ENCODE assay signal across 29 cellular contexts in the genomic region with DNA sequence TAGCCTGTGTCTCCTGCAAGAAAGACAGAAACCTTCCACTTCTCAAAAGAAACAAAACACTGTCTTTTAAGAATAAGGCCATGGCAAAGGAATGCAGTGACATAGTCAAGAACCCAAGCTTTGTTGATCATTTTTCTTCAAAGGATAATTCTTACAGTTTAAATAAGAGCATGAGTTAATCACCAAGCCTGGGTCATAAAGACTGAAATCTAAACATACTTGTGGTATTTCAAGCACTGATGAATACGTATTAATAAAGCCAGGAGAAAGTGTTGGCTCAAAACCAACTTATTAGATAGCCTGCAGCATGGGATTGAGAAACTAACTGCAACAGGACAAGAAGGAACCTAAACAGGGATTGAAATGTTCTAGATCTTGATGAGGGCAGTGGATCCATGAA.
A peak's percentile ranks its signal among the peaks of the same experiment; 100 is the strongest.
DNase-seq lines count a peak whose midpoint lies in the region; ATAC-seq and TF ChIP-seq lines count a peak whose summit lies in the region.
"Had no signal": no experiment of that assay in that cellular context is flagged by ENCODE, and none has a peak within 500 bp of the region (broad histone marks: within the 10 kb centered on the region; RNA-seq: fewer than 3 reads in every experiment).

No MANE protein-coding gene starts in this region.

- no peaks in the 10 kb centered on the region for H3K9me3 ChIP-seq in breast epithelium
- no peaks in the 10 kb centered on the region for H3K9me3 ChIP-seq in mammary epithelial cell (replicated peaks; ENCODE audit: insufficient read depth, low read length)
- H3K9me3 ChIP-seq: A549, heart right ventricle, stomach, upper lobe of right lung had no signal

- dilution Hi-C loops in mammary epithelial cell (cut with HindIII; ENCODE audit: low sequenced_read_pairs), result no loop called here

- no peaks in the 10 kb centered on the region for H3K9me3 Mint-ChIP-seq in MCF 10A (ENCODE audit: unreplicated experiment)
- H3K9me3 Mint-ChIP-seq: activated naive CD4-positive, alpha-beta T cell treated with anti-CD3 and anti-CD28 coated beads for 36 hours had no signal

- no peak overlapping the region for H3K9ac ChIP-seq in mammary epithelial cell (ENCODE audit: insufficient read depth, low read length)

- 0% methylated on average over 1 of the region's 1 CpG for WGBS in mammary epithelial cell (ENCODE audit: low coverage, missing lambda C conversion rate)

- POLR2A ChIA-PET in MCF 10A (lab: Yijun Ruan, JAX), result interaction anchor here (0.9 to 1.8 kb wide), 3 partner anchors 9 to 27 kb away, joined by 3 to 5 read pairs (median 4); no protein-coding TSS in a partner anchor

- TF ChIP-seq POLR2A in breast epithelium (IDR thresholded peaks at IDR 0.05), result no peak

- in situ Hi-C loops in mammary epithelial cell (cut with MboI; ENCODE audit: low sequenced_read_pairs in 2 of 2), result no loop called here

- no peaks in the 10 kb centered on the region for H3K79me2 ChIP-seq in mammary epithelial cell (ENCODE audit: insufficient read depth, low read length)

- H3K27me3 ChIP-seq in breast epithelium (no peaks in the 10 kb centered on the region), mammary epithelial cell (ENCODE audit: insufficient read depth, low read length) (peaks cover 30% of the 10 kb centered on the region), kidney epithelial cell (ENCODE audit: control insufficient read depth, insufficient read depth, low read length) (no peaks in the 10 kb centered on the region)
- H3K27me3 ChIP-seq: stomach, upper lobe of right lung had no signal

- no peaks in the 10 kb centered on the region for H4K20me1 ChIP-seq in mammary epithelial cell (ENCODE audit: insufficient read depth, low read length)

- no peak overlapping the region for H2AFZ ChIP-seq in mammary epithelial cell (ENCODE audit: low read depth, low read length)

- H3K4me3 Mint-ChIP-seq in MCF 10A (ENCODE audit: unreplicated experiment), result no peak overlapping the region
- H3K4me3 Mint-ChIP-seq: activated naive CD4-positive, alpha-beta T cell treated with anti-CD3 and anti-CD28 coated beads for 36 hours; CD14-positive monocyte; naive thymus-derived CD8-positive, alpha-beta T cell had no signal

- H3K27ac ChIP-seq in breast epithelium, result no peak overlapping the region
- H3K27ac ChIP-seq in mammary epithelial cell (ENCODE audit: insufficient read depth, low read depth, low read length), result no peak overlapping the region
- H3K27ac ChIP-seq: A549, heart right ventricle, skin epidermis, stomach, upper lobe of right lung, WERI-Rb-1 had no signal

- H3K4me2 ChIP-seq in mammary epithelial cell (ENCODE audit: insufficient read depth, low read depth, low read length), result peak overlapping the region; percentile 2
- H3K4me2 ChIP-seq: A549 had no signal

- H3K4me1 ChIP-seq in breast epithelium (no peaks in the 10 kb centered on the region), mammary epithelial cell (ENCODE audit: insufficient read depth, low read length) (peaks cover 12% of the 10 kb centered on the region)
- H3K4me1 ChIP-seq: A549, heart right ventricle, upper lobe of right lung had no signal

- DNase-seq in MCF 10A (ENCODE audit: unreplicated experiment) (peak; percentile 68), breast epithelium (ENCODE audit: low spot score in 2 of 2) (no peak), mammary epithelial cell (peak; percentile 81), kidney epithelial cell (ENCODE audit: low read depth) (peak; percentile 9), activated gamma-delta T cell treated with Interleukin-2 at 50 U/mL for 16 hours (no peak), HCEC 1CT (no peak)
- DNase-seq: activated CD4-positive, alpha-beta T cell treated with anti-CD3 and anti-CD28 coated beads, Interleukin-2, amount 50 U/mL, for 4 hours; activated naive CD4-positive, alpha-beta T cell treated with anti-CD3 and anti-CD28 coated beads for 36 hours; activated T-cell treated with anti-CD3 and anti-CD28 coated beads, Interleukin-2, amount 50 U/mL, for 1 hour; anterior cingulate cortex; effector memory CD4-positive, alpha-beta T cell; heart right ventricle; KG1; naive thymus-derived CD8-positive, alpha-beta T cell; NCI-H1048; NCI-H2107; NCI-H524 treated with DMSO at 0.1 percent for 48 hours; SHP77 treated with DMSO at 0.1 percent for 48 hours; stimulated activated CD4-positive, alpha-beta T cell treated with anti-CD3 and anti-CD28 coated beads, Interleukin-2, amount 100 ng/mL, for 48 hours; stomach; T-helper 2 cell; upper lobe of right lung; WERI-Rb-1 had no signal

- no peaks in the 10 kb centered on the region for H3K36me3 Mint-ChIP-seq in MCF 10A (ENCODE audit: insufficient read depth, unreplicated experiment)
- H3K36me3 Mint-ChIP-seq: CD14-positive monocyte; naive thymus-derived CD8-positive, alpha-beta T cell had no signal

- peaks cover 12% of the 10 kb centered on the region for H3K27me3 Mint-ChIP-seq in MCF 10A (ENCODE audit: insufficient read depth, unreplicated experiment)

- H3K36me3 ChIP-seq in breast epithelium (no peaks in the 10 kb centered on the region), mammary epithelial cell (ENCODE audit: insufficient read depth, low read length) (no peaks in the 10 kb centered on the region), kidney epithelial cell (ENCODE audit: control insufficient read depth, insufficient read depth, low read length) (no peaks in the 10 kb centered on the region)
- H3K36me3 ChIP-seq: heart right ventricle, stomach, upper lobe of right lung, WERI-Rb-1 had no signal

- H3K4me3 ChIP-seq in breast epithelium (no peak overlapping the region), mammary epithelial cell (replicated peaks in 1 of 3; ENCODE audit: insufficient read depth in 1 of 3, low read depth in 2 of 3, low read length in 3 of 3) (no peak overlapping the region), kidney epithelial cell (ENCODE audit: low read depth, low read length) (no peak overlapping the region)
- H3K4me3 ChIP-seq: A549, heart right ventricle, skin epidermis, stomach, upper lobe of right lung had no signal

- peaks cover 20% of the 10 kb centered on the region for H3K4me1 Mint-ChIP-seq in MCF 10A (ENCODE audit: insufficient read depth, unreplicated experiment)
- H3K4me1 Mint-ChIP-seq: CD14-positive monocyte; naive thymus-derived CD8-positive, alpha-beta T cell had no signal

- intact Hi-C loops in MCF 10A (cut with micrococcal nuclease) (no loop called here), breast epithelium (cut with DNase I; ENCODE audit: low total_unique reads) (no loop called here), mammary epithelial cell (cut with micrococcal nuclease) (loop anchor here (5.0 kb wide), 1 partner anchor 89 kb away; no protein-coding TSS in a partner anchor)

- ATAC-seq in GM18867 (IDR thresholded peaks at IDR 0.05; ENCODE audit: unreplicated experiment) (no peak), HG03025 (IDR thresholded peaks at IDR 0.05; ENCODE audit: low FRiP score, unreplicated experiment) (no peak)
- ATAC-seq: A549; HCT116; heart right ventricle; naive thymus-derived CD8-positive, alpha-beta T cell; upper lobe of right lung had no signal

- CTCF ChIA-PET in MCF 10A (lab: Yijun Ruan, JAX), result interaction anchor here (0.6 to 1.7 kb wide), 4 partner anchors 64 to 116 kb away, joined by 3 to 4 read pairs (median 3); no protein-coding TSS in a partner anchor
- CTCF ChIA-PET in mammary epithelial cell (lab: Charles Lee; ENCODE audit: low non-redundant PET), result no interaction called here

- BruUV-seq in MCF 10A (replicated peaks; lab: Mats Ljungman, UMichigan) (no TSS peak), mammary epithelial cell (replicated peaks; lab: Mats Ljungman, UMichigan) (no TSS peak)

- TF ChIP-seq CTCF in MCF 10A (IDR thresholded peaks at IDR 0.05; ENCODE audit: unreplicated experiment), result no peak
- no peak for TF ChIP-seq CTCF in breast epithelium (IDR thresholded peaks at IDR 0.05)
- no peak for TF ChIP-seq CTCF in mammary epithelial cell (conservative IDR thresholded peaks at IDR 0.05 in 1 of 2, IDR thresholded peaks at IDR 0.05 in 1 of 2; ENCODE audit: extremely low read depth in 1 of 2, insufficient read depth in 1 of 2, low read depth in 1 of 2, low read length in 2 of 2)
- TF ChIP-seq CTCF in kidney epithelial cell (IDR thresholded peaks at IDR 0.05; ENCODE audit: insufficient read depth, low read length, poor library complexity, severe bottlenecking), result no peak

- H3K27ac Mint-ChIP-seq in MCF 10A (ENCODE audit: low read depth, unreplicated experiment), result no peak overlapping the region
- H3K27ac Mint-ChIP-seq: activated naive CD4-positive, alpha-beta T cell treated with anti-CD3 and anti-CD28 coated beads for 36 hours; CD14-positive monocyte; naive thymus-derived CD8-positive, alpha-beta T cell had no signal

Comparison
In these comparisons a context has a peak if more than half of its experiments do, and no peak if none do; other contexts are left out.
1. DNase-seq: peak in MCF 10A (single experiment), mammary epithelial cell (single experiment) and kidney epithelial cell (single experiment); none in breast epithelium (0 of 2), activated gamma-delta T cell treated with Interleukin-2 at 50 U/mL for 16 hours (single experiment) and HCEC 1CT (single experiment).